Comparison of ENCODE assay signal across 27 cellular contexts in genomic region chr21:36073181-36073580, GRCh38. TPM values are rescaled to one million over a fixed set of nuclear protein-coding genes. Genes with fewer than 3 reads are reported as not detected.
DNase-seq lines count a peak whose midpoint lies in the region; ATAC-seq, FAIRE-seq and TF ChIP-seq lines count a peak whose summit lies in the region.
"Had no signal": no experiment of that assay in that cellular context is flagged by ENCODE, and none has a peak within 500 bp of the region (broad histone marks: within the 10 kb centered on the region; RNA-seq: fewer than 3 reads in every experiment).

No MANE protein-coding gene starts in this region.

- TF ChIP-seq POLR2A in right lobe of liver (IDR thresholded peaks at IDR 0.05), result no peak
- no peak for TF ChIP-seq POLR2A in thyroid gland (IDR thresholded peaks at IDR 0.05)

- intact Hi-C loops in activated CD4-positive, alpha-beta T cell treated with anti-CD3 and anti-CD28 coated beads, Interleukin-2, amount 10 ng/mL, durations not matched to agents 24 days and 14 days (cut with micrococcal nuclease), result no loop called here
- intact Hi-C loops in right lobe of liver (cut with DNase I), result no loop called here
- intact Hi-C loops in thyroid gland (cut with DNase I), result loop anchor here (5.0 kb wide), 2 partner anchors 39 to 239 kb away; no protein-coding TSS in a partner anchor

- DNase-seq in activated CD4-positive, alpha-beta T cell treated with anti-CD3 and anti-CD28 coated beads, Interleukin-2, amount 10 ng/mL, durations not matched to agents 24 days and 14 days, result peak; percentile 46
- no peak for DNase-seq in activated CD4-positive, alpha-beta T cell treated with anti-CD3 and anti-CD28 coated beads, Interleukin-2, amount 50 U/mL, for 1 hour
- DNase-seq in right lobe of liver, result peak in 2 of 3 donors; percentile 69 to 70
- DNase-seq in thyroid gland, result peak; percentile 26 to 59
- DNase-seq in D721Med (ENCODE audit: insufficient read length, low spot score), result no peak
- DNase-seq in SK-N-DZ (ENCODE audit: low spot score), result no peak
- DNase-seq: 8988T; activated CD8-positive, alpha-beta T cell treated with anti-CD3 and anti-CD28 coated beads for 36 hours; activated naive CD4-positive, alpha-beta T cell; activated T-cell treated with anti-CD3 and anti-CD28 coated beads, Interleukin-2, amount 50 U/mL, for 1 hour; adrenal gland; foreskin keratinocyte; immature natural killer cell; KBM-7; NCI-H1436 treated with DMSO at 0.1 percent for 48 hours; NCI-H2171 treated with DMSO at 0.1 percent for 48 hours; NCI-H526 treated with DMSO at 0.1 percent for 48 hours; spleen; stimulated activated CD4-positive, alpha-beta T cell treated with anti-CD3 and anti-CD28 coated beads, Interleukin-4, amount 100 ng/mL, for 24 hours; stimulated activated naive CD4-positive, alpha-beta T cell treated with Interleukin-2 at 50 U/mL for 16 hours; T1000; upper lobe of right lung had no signal

- H3K27ac Mint-ChIP-seq in activated CD4-positive, alpha-beta T cell treated with anti-CD3 and anti-CD28 coated beads, Interleukin-2, amount 10 ng/mL, durations not matched to agents 24 days and 14 days, result no peak overlapping the region
- H3K27ac Mint-ChIP-seq: activated CD8-positive, alpha-beta T cell treated with anti-CD3 and anti-CD28 coated beads for 36 hours; B cell; immature natural killer cell had no signal

- H3K36me3 Mint-ChIP-seq in activated CD4-positive, alpha-beta T cell treated with anti-CD3 and anti-CD28 coated beads, Interleukin-2, amount 10 ng/mL, durations not matched to agents 24 days and 14 days (ENCODE audit: low read depth), result peaks cover 41% of the 10 kb centered on the region

- ATAC-seq in right lobe of liver (peak; percentile 52 to 65 (median 54)), GM19035 (IDR thresholded peaks at IDR 0.05; ENCODE audit: unreplicated experiment) (no peak)
- ATAC-seq: activated CD8-positive, alpha-beta T cell treated with anti-CD3 and anti-CD28 coated beads for 36 hours; foreskin keratinocyte; upper lobe of right lung had no signal

- H3K36me3 ChIP-seq in right lobe of liver (peaks cover 0 to 7% (median 3%) of the 10 kb centered on the region in 4 donors), thyroid gland (no peaks in the 10 kb centered on the region)

- peaks cover 47% of the 10 kb centered on the region for H3K4me1 Mint-ChIP-seq in activated CD4-positive, alpha-beta T cell treated with anti-CD3 and anti-CD28 coated beads, Interleukin-2, amount 10 ng/mL, durations not matched to agents 24 days and 14 days

- H3K4me3 ChIP-seq in right lobe of liver, result peak overlapping the region in 1 of 3 donors; percentile 90
- H3K4me3 ChIP-seq in thyroid gland (replicated peaks in 1 of 3), result no peak overlapping the region
- H3K4me3 ChIP-seq: adrenal gland, lung, spleen, upper lobe of right lung had no signal

- H3K27me3 Mint-ChIP-seq in activated CD4-positive, alpha-beta T cell treated with anti-CD3 and anti-CD28 coated beads, Interleukin-2, amount 10 ng/mL, durations not matched to agents 24 days and 14 days, result no peaks in the 10 kb centered on the region
- H3K27me3 Mint-ChIP-seq: activated CD8-positive, alpha-beta T cell treated with anti-CD3 and anti-CD28 coated beads for 36 hours; B cell had no signal

- H3K9me3 ChIP-seq in right lobe of liver, result no peaks in the 10 kb centered on the region
- no peaks in the 10 kb centered on the region for H3K9me3 ChIP-seq in thyroid gland
- H3K9me3 ChIP-seq: adrenal gland, upper lobe of right lung had no signal

- TF ChIP-seq CTCF in right lobe of liver (IDR thresholded peaks at IDR 0.05) (no peak), thyroid gland (IDR thresholded peaks at IDR 0.05) (no peak), D721Med (IDR thresholded peaks at IDR 0.05; ENCODE audit: insufficient read depth, missing control alignments) (no peak)

- H3K4me3 Mint-ChIP-seq in activated CD4-positive, alpha-beta T cell treated with anti-CD3 and anti-CD28 coated beads, Interleukin-2, amount 10 ng/mL, durations not matched to agents 24 days and 14 days, result peak overlapping the region; percentile 21
- H3K4me3 Mint-ChIP-seq: activated CD8-positive, alpha-beta T cell treated with anti-CD3 and anti-CD28 coated beads for 36 hours; B cell; immature natural killer cell had no signal

- H3K9me3 Mint-ChIP-seq in activated CD4-positive, alpha-beta T cell treated with anti-CD3 and anti-CD28 coated beads, Interleukin-2, amount 10 ng/mL, durations not matched to agents 24 days and 14 days, result peaks cover 8% of the 10 kb centered on the region

- FAIRE-seq in D721Med (lab: Jason Lieb, UNC), result no peak

- H3K4me1 ChIP-seq in right lobe of liver, result peaks cover 0 to 53% (median 16%) of the 10 kb centered on the region in 4 donors
- H3K4me1 ChIP-seq in thyroid gland, result peaks cover 18 to 61% of the 10 kb centered on the region in 2 donors

- WGBS in right lobe of liver (ENCODE audit: insufficient coverage, low coverage, low lambda C conversion rate, missing lambda C conversion rate), result 14% methylated on average over 3 of the region's 3 CpGs
- 12 to 27% methylated on average over 3 of the region's 3 CpGs for WGBS in thyroid gland, 2 donors

- H3K27ac ChIP-seq in cingulate gyrus (ENCODE audit: low read depth, low read length), result peak overlapping the region; percentile 73
- H3K27ac ChIP-seq in right lobe of liver, result peak overlapping the region; percentile 21 to 94 (median 76)
- H3K27ac ChIP-seq in thyroid gland, result peak overlapping the region; percentile 15 to 43 (median 33)
- H3K27ac ChIP-seq: adrenal gland, epithelial cell of prostate, foreskin keratinocyte, upper lobe of right lung had no signal

- H3K27me3 ChIP-seq in right lobe of liver (no peaks in the 10 kb centered on the region), thyroid gland (no peaks in the 10 kb centered on the region)
- H3K27me3 ChIP-seq: adrenal gland, foreskin keratinocyte, spleen, upper lobe of right lung had no signal

RNA-seq across cellular contexts. Expression of gene CBR1, which starts 3.4 kb away (rescaled TPM):
- 60.0 and 63.8 TPM in 2 replicates for total RNA-seq in activated CD4-positive, alpha-beta T cell treated with anti-CD3 and anti-CD28 coated beads, Interleukin-2, amount 10 ng/mL, durations not matched to agents 24 days and 14 days
- total RNA-seq in right lobe of liver (100 to 1,000 TPM in 4 of 6 experiments, 10 to 100 TPM in 2; 59.1 to 688 (median 211) TPM), thyroid gland (100 to 1,000 TPM; 206 to 600 (median 418) TPM)
- polyA plus RNA-seq in SK-N-DZ (2014; cell fraction: cytosol; rRNA removed), result 29.8 and 36.7 TPM in 2 replicates
- polyA plus RNA-seq in SK-N-DZ (2014; cell fraction: nucleus; rRNA removed), result 15.8 and 41.2 TPM in 2 replicates

RNA-seq across cellular contexts. Expression of gene SETD4, which starts 12.9 kb away (rescaled TPM):
- total RNA-seq in activated CD4-positive, alpha-beta T cell treated with anti-CD3 and anti-CD28 coated beads, Interleukin-2, amount 10 ng/mL, durations not matched to agents 24 days and 14 days, result 23.2 and 23.8 TPM in 2 replicates
- total RNA-seq in right lobe of liver, result 10 to 100 TPM in 1 of 6 experiments, 1 to 10 TPM in 5; 5.0 to 10.4 (median 7.3) TPM
- total RNA-seq in thyroid gland, result 10 to 100 TPM; 25.9 to 33.1 (median 29.7) TPM
- 15.6 and 15.8 TPM in 2 replicates for polyA plus RNA-seq in SK-N-DZ (2014; cell fraction: cytosol; rRNA removed)
- polyA plus RNA-seq in SK-N-DZ (2014; cell fraction: nucleus; rRNA removed), result 24.2 and 30.2 TPM in 2 replicates

Comparison
In these comparisons a context has a peak if more than half of its experiments do, and no peak if none do; other contexts are left out.
1. DNase-seq: peak in activated CD4-positive, alpha-beta T cell treated with anti-CD3 and anti-CD28 coated beads, Interleukin-2, amount 10 ng/mL, durations not matched to agents 24 days and 14 days (single experiment), right lobe of liver (2 of 3) and thyroid gland (2 of 2); none in activated CD4-positive, alpha-beta T cell treated with anti-CD3 and anti-CD28 coated beads, Interleukin-2, amount 50 U/mL, for 1 hour (single experiment), D721Med (single experiment) and SK-N-DZ (single experiment).
2. Peak in every context shown above with its lines, with median percentiles within 50 percentile points of each other: H3K27ac ChIP-seq.